8 cellular contexts compared by ENCODE assay signal in the genomic region with DNA sequence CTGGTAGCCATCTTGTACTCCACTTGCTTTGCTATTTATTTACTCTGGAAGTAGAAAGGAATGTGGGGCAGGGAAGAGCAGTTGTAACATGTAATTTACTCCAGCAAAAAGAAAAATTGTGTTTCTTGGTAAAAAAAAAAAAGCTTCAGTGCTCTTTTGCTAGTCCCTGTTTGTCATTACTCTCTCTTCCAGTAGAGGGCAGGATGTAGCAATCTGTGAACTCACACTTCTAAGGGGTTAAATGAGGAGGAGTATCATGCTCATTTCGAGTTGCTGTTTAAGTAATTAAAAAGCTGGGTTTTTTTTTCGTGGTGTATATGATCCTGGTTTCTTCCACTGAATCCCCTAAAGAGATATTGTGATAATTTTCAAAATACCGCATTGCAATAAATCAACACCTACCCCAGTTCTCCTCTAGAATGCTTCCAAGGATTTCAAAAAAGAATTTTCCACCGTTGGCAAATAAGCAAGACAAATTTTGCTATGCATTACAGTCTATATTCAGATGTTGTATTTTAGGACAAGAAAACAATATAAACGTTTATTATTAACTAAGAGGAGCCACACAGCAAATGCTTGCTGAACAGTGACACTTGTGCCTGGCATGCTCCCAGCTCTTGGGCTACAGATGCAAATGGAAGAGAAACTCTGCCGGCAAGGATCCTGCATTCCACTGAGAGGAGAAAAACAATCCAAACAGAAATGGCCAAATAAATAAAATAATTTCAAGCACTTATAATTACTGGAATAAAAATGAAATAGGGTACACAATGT.
DNase-seq lines count a peak whose midpoint lies in the region; ATAC-seq and TF ChIP-seq lines count a peak whose summit lies in the region.

No MANE protein-coding gene starts in this region.

- H3K36me3 ChIP-seq in psoas muscle (ENCODE audit: insufficient read depth in 1 of 2, low read depth in 1 of 2): no peaks in the 10 kb centered on the region

- ATAC-seq in GM19455 (IDR thresholded peaks at IDR 0.05; ENCODE audit: unreplicated experiment) (peak; percentile 78), psoas muscle (no peak)

- intact Hi-C loops in psoas muscle (cut with DNase I): no loop called here

- no peaks in the 10 kb centered on the region for H3K9me3 ChIP-seq in psoas muscle

- WGBS in psoas muscle, 3 donors: 4 to 6% (median 6%) methylated on average over 6 of the region's 6 CpGs

- peak; percentile 63 to 77 for DNase-seq in Kasumi-1 (lab: John Stamatoyannopoulos, UW)
- DNase-seq in RPMI7951 (ENCODE audit: low read depth): peak; percentile 2
- peak; percentile 69 for DNase-seq in fibroblast of mammary gland (ENCODE audit: low read depth)
- peak in 1 of 2 donors; percentile 14 for DNase-seq in psoas muscle
- no peak for DNase-seq in 8988T
- DNase-seq in stimulated activated CD4-positive, alpha-beta T cell treated with anti-CD3 and anti-CD28 coated beads, Interleukin-15, amount 100 ng/mL, for 24 hours: no peak

- H3K27ac ChIP-seq in C4-2B (no peak overlapping the region), psoas muscle (no peak overlapping the region)

- H3K27me3 ChIP-seq in psoas muscle (ENCODE audit: insufficient read depth in 3 of 3, low read length in 2 of 3): no peaks in the 10 kb centered on the region

- H3K4me3 ChIP-seq in fibroblast of mammary gland (ENCODE audit: control insufficient read depth, low read depth, low read length): no peak overlapping the region
- H3K4me3 ChIP-seq in psoas muscle: no peak overlapping the region

- no peaks in the 10 kb centered on the region for H3K4me1 ChIP-seq in psoas muscle

- TF ChIP-seq CTCF in C4-2B (conservative IDR thresholded peaks at IDR 0.05) (peak; percentile 83), fibroblast of mammary gland (conservative IDR thresholded peaks at IDR 0.05; ENCODE audit: control insufficient read depth, insufficient read depth, low read depth, low read length) (peak; percentile 87), psoas muscle (IDR thresholded peaks at IDR 0.05) (peak; percentile 33)

Comparison
In these comparisons a context has a peak if more than half of its experiments do, and no peak if none do; other contexts are left out.
1. CTCF ChIP-seq: peak in every context shown above with its lines; median percentile 87 in fibroblast of mammary gland; 83 in C4-2B; 33 in psoas muscle.
2. DNase-seq: peak in Kasumi-1 (2 of 2), RPMI7951 (single experiment) and fibroblast of mammary gland (single experiment); none in 8988T (single experiment) and stimulated activated CD4-positive, alpha-beta T cell treated with anti-CD3 and anti-CD28 coated beads, Interleukin-15, amount 100 ng/mL, for 24 hours (single experiment).